In the genomic region with DNA sequence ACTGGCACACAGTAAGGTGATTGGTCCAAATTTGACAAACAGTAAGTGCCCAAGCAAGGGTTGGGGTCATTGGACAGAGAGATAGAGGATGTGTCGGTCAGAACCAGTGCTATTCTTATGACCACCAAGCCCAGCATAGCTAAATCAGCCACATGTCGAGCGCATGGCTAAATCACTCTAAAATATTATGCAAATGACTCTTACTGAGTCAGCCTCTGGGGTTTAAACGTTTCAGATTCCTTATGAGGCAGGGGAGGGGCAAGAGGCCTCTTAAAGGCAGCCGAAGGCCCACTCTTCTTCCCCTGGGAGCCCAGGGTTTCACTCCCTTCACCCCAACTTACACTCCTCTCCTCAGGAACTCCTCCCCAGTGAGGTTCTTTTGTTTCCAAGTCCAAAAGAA, we compare ENCODE assay signal across 1 cellular context.
TF ChIP-seq lines count a peak whose summit lies in the region.

No MANE protein-coding gene starts in this region.

TF ChIP-seq in SK-N-SH treated with all-trans-retinoic acid at 6 μM for 48 hours, 23 proteins besides CTCF, POLR2A, EP300 and RAD21:
- TF ChIP-seq, protein P1, sequence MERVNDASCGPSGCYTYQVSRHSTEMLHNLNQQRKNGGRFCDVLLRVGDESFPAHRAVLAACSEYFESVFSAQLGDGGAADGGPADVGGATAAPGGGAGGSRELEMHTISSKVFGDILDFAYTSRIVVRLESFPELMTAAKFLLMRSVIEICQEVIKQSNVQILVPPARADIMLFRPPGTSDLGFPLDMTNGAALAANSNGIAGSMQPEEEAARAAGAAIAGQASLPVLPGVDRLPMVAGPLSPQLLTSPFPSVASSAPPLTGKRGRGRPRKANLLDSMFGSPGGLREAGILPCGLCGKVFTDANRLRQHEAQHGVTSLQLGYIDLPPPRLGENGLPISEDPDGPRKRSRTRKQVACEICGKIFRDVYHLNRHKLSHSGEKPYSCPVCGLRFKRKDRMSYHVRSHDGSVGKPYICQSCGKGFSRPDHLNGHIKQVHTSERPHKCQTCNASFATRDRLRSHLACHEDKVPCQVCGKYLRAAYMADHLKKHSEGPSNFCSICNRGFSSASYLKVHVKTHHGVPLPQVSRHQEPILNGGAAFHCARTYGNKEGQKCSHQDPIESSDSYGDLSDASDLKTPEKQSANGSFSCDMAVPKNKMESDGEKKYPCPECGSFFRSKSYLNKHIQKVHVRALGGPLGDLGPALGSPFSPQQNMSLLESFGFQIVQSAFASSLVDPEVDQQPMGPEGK (CRISPR knock-in tag; IDR thresholded peaks at IDR 0.05; ENCODE audit: borderline replicate concordance): no peak
- TF ChIP-seq ZC3H10 (CRISPR knock-in tag; IDR thresholded peaks at IDR 0.05) (no peak), ZNF565 (CRISPR knock-in tag; conservative IDR thresholded peaks at IDR 0.05; ENCODE audit: low read depth) (no peak), ZFP3 (CRISPR knock-in tag; IDR thresholded peaks at IDR 0.05) (no peak)
